2 cellular contexts compared by ENCODE assay signal in the genomic region with DNA sequence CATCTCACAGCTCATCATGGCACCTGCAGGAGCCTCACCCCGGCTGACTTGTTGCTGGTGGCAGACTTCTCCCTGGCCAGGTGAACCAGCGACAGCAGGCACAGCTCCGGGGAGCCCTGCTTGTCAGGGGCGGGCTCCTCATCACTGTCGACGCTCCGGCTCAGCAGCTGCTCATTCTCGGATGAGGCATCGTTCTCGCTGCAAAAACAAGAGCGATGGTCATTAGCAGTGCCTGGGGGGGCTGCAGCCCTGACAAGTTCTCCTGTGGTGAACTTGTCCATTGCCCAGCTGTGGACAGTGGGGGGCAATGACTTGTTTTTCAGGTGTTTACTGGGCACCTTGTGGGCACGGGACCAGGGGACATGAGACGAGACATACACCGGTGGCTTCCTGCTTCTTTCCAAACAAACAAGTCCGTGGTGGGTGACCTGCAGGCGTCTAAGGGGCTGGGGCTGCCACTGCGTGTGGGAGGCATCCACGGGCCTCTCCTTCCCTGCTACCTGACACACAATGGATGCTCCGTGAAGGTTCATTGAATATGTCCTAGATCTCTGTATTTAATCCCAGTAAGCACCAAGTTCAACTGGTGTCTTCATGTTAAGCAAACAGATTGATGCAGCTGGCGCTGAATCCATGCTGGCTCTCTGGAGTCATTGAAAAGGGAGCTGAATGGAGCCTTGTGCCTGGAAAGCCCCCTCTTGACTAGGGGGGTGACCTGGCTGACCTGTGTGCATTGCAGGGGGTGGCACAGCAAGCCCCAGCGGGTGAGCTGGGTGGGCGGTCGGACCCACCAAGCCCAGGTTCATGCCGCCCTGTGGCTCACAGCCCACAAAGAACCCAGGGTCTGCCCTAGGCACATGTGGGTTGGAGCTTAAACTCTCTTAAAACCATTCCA.
TF ChIP-seq lines count a peak whose summit lies in the region.

No MANE protein-coding gene starts in this region.

TF ChIP-seq in SK-N-SH, 30 proteins besides CTCF, POLR2A, EP300 and RAD21 (continued from another document):
- TF ChIP-seq MEF2A (IDR thresholded peaks at IDR 0.05; ENCODE audit: borderline replicate concordance, low read depth) = no peak
- TF ChIP-seq CHD2 (IDR thresholded peaks at IDR 0.05; ENCODE audit: low read length, partially characterized antibody) = no peak

TF ChIP-seq in SK-N-SH treated with all-trans-retinoic acid at 6 μM for 48 hours, 23 proteins besides CTCF, POLR2A, EP300 and RAD21 (continued from another document):
- TF ChIP-seq, protein P1, sequence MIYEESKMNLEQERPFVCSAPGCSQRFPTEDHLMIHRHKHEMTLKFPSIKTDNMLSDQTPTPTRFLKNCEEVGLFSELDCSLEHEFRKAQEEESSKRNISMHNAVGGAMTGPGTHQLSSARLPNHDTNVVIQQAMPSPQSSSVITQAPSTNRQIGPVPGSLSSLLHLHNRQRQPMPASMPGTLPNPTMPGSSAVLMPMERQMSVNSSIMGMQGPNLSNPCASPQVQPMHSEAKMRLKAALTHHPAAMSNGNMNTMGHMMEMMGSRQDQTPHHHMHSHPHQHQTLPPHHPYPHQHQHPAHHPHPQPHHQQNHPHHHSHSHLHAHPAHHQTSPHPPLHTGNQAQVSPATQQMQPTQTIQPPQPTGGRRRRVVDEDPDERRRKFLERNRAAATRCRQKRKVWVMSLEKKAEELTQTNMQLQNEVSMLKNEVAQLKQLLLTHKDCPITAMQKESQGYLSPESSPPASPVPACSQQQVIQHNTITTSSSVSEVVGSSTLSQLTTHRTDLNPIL (CRISPR knock-in tag; IDR thresholded peaks at IDR 0.05; ENCODE audit: low read depth) = no peak
- TF ChIP-seq, protein P2, sequence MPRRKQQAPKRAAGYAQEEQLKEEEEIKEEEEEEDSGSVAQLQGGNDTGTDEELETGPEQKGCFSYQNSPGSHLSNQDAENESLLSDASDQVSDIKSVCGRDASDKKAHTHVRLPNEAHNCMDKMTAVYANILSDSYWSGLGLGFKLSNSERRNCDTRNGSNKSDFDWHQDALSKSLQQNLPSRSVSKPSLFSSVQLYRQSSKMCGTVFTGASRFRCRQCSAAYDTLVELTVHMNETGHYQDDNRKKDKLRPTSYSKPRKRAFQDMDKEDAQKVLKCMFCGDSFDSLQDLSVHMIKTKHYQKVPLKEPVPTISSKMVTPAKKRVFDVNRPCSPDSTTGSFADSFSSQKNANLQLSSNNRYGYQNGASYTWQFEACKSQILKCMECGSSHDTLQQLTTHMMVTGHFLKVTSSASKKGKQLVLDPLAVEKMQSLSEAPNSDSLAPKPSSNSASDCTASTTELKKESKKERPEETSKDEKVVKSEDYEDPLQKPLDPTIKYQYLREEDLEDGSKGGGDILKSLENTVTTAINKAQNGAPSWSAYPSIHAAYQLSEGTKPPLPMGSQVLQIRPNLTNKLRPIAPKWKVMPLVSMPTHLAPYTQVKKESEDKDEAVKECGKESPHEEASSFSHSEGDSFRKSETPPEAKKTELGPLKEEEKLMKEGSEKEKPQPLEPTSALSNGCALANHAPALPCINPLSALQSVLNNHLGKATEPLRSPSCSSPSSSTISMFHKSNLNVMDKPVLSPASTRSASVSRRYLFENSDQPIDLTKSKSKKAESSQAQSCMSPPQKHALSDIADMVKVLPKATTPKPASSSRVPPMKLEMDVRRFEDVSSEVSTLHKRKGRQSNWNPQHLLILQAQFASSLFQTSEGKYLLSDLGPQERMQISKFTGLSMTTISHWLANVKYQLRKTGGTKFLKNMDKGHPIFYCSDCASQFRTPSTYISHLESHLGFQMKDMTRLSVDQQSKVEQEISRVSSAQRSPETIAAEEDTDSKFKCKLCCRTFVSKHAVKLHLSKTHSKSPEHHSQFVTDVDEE (CRISPR knock-in tag; IDR thresholded peaks at IDR 0.05) = no peak
- no peak for TF ChIP-seq ZNF565 (CRISPR knock-in tag; conservative IDR thresholded peaks at IDR 0.05; ENCODE audit: low read depth)
- no peak for TF ChIP-seq ZNF70 (CRISPR knock-in tag; IDR thresholded peaks at IDR 0.05)
- no peak for TF ChIP-seq ISL1 (CRISPR knock-in tag; IDR thresholded peaks at IDR 0.05)
